In genomic region chr2:145593280-145593679, GRCh38 we compare ENCODE assay signal across 16 cellular contexts.
DNase-seq lines count a peak whose midpoint lies in the region; ATAC-seq, FAIRE-seq and TF ChIP-seq lines count a peak whose summit lies in the region.
"Had no signal": no experiment of that assay in that cellular context is flagged by ENCODE, and none has a peak within 500 bp of the region (broad histone marks: within the 10 kb centered on the region; RNA-seq: fewer than 3 reads in every experiment).

No MANE protein-coding gene starts in this region.

- no peak overlapping the region for H3K27ac Mint-ChIP-seq in endodermal cell
- H3K27ac Mint-ChIP-seq: neural progenitor cell; stimulated activated effector memory CD8-positive, alpha-beta T cell treated with anti-CD3 and anti-CD28 coated beads, Interleukin-12 subunit alpha, Interleukin-12 subunit beta, amount 100 ng/mL, for 72 hours had no signal

- peaks cover 17% of the 10 kb centered on the region for H3K4me1 Mint-ChIP-seq in endodermal cell
- H3K4me1 Mint-ChIP-seq: stimulated activated effector memory CD8-positive, alpha-beta T cell treated with anti-CD3 and anti-CD28 coated beads, Interleukin-12 subunit alpha, Interleukin-12 subunit beta, amount 100 ng/mL, for 72 hours had no signal

- H3K4me3 ChIP-seq in endodermal cell (ENCODE audit: low read length): no peak overlapping the region
- H3K4me3 ChIP-seq: BLaER1 treated with 17β-estradiol and CSF1 and Interleukin-3, amounts not matched to agents 10 nM and 100 nM; neural progenitor cell had no signal

- no peaks in the 10 kb centered on the region for H3K27me3 Mint-ChIP-seq in endodermal cell (ENCODE audit: insufficient read depth)

- ATAC-seq in GM18502 (IDR thresholded peaks at IDR 0.05; ENCODE audit: poor library complexity, unreplicated experiment) (peak; percentile 57), GM21529 (IDR thresholded peaks at IDR 0.05; ENCODE audit: unreplicated experiment) (peak; percentile 58), HG03108 (IDR thresholded peaks at IDR 0.05; ENCODE audit: unreplicated experiment) (peak; percentile 70)
- ATAC-seq: stimulated activated effector memory CD8-positive, alpha-beta T cell treated with anti-CD3 and anti-CD28 coated beads, Interleukin-12 subunit alpha, Interleukin-12 subunit beta, amount 100 ng/mL, for 72 hours had no signal

- H3K27me3 ChIP-seq in endodermal cell (ENCODE audit: control insufficient read depth, insufficient read depth, low read length, poor library complexity, severe bottlenecking): no peaks in the 10 kb centered on the region
- H3K27me3 ChIP-seq: BLaER1 treated with 17β-estradiol and CSF1 and Interleukin-3, amounts not matched to agents 10 nM and 100 nM; neural progenitor cell had no signal

- H3K9ac ChIP-seq in endodermal cell (ENCODE audit: extremely low read depth, low read length, poor library complexity, severe bottlenecking): no peak overlapping the region
- H3K9ac ChIP-seq: BLaER1 treated with 17β-estradiol and CSF1 and Interleukin-3, amounts not matched to agents 10 nM and 100 nM; neural progenitor cell had no signal

- H3K4me3 Mint-ChIP-seq in endodermal cell: no peak overlapping the region
- H3K4me3 Mint-ChIP-seq: neural progenitor cell; stimulated activated effector memory CD8-positive, alpha-beta T cell treated with anti-CD3 and anti-CD28 coated beads, Interleukin-12 subunit alpha, Interleukin-12 subunit beta, amount 100 ng/mL, for 72 hours had no signal

- H3K9me3 ChIP-seq in endodermal cell (ENCODE audit: control insufficient read depth, low read length): no peaks in the 10 kb centered on the region
- H3K9me3 ChIP-seq: BLaER1 treated with 17β-estradiol and CSF1 and Interleukin-3, amounts not matched to agents 10 nM and 100 nM had no signal

- no peak for TF ChIP-seq CTCF in endodermal cell (conservative IDR thresholded peaks at IDR 0.05)

- peaks cover 3% of the 10 kb centered on the region for H3K4me1 ChIP-seq in endodermal cell (ENCODE audit: control insufficient read depth, insufficient read depth, low read length)

- FAIRE-seq in endometrium (lab: Jason Lieb, UNC): peak; percentile 50

- H3K27ac ChIP-seq in endodermal cell (ENCODE audit: low read depth, low read length): no peak overlapping the region
- H3K27ac ChIP-seq: BLaER1 treated with 17β-estradiol and CSF1 and Interleukin-3, amounts not matched to agents 10 nM and 100 nM; neural progenitor cell had no signal

- H3K9me3 Mint-ChIP-seq in endodermal cell: no peaks in the 10 kb centered on the region
- H3K9me3 Mint-ChIP-seq: stimulated activated effector memory CD8-positive, alpha-beta T cell treated with anti-CD3 and anti-CD28 coated beads, Interleukin-12 subunit alpha, Interleukin-12 subunit beta, amount 100 ng/mL, for 72 hours had no signal

- DNase-seq in NCI-H1417 (lab: John Stamatoyannopoulos, UW) (no peak), endodermal cell (no peak), iPS-NIHi11 (ENCODE audit: low spot score) (no peak)
- no peak for DNase-seq in activated CD8-positive, alpha-beta memory T cell treated with anti-CD3 and anti-CD28 coated beads, Interleukin-2, amount 50 U/mL, for 48 hours
- DNase-seq: activated CD4-positive, CD25-positive, alpha-beta regulatory T cell treated with anti-CD3 and anti-CD28 coated beads, Interleukin-2, amount 50 U/mL, for 72 hours; activated naive CD4-positive, alpha-beta T cell; Karpas-422; left cardiac atrium; NCI-H345 had no signal

- WGBS in endodermal cell (ENCODE audit: insufficient coverage in 1 of 2, insufficient read length in 1 of 2), 2 experiments: 100% methylated on average over 1 of the region's 1 CpG; no CpG with 5 or more reads in 1 of the 2 experiments

- H3K36me3 Mint-ChIP-seq in endodermal cell (ENCODE audit: low read depth): no peaks in the 10 kb centered on the region
- H3K36me3 Mint-ChIP-seq: neural progenitor cell; stimulated activated effector memory CD8-positive, alpha-beta T cell treated with anti-CD3 and anti-CD28 coated beads, Interleukin-12 subunit alpha, Interleukin-12 subunit beta, amount 100 ng/mL, for 72 hours had no signal

- H3K36me3 ChIP-seq in endodermal cell (ENCODE audit: control insufficient read depth, insufficient read depth, low read length): no peaks in the 10 kb centered on the region
- H3K36me3 ChIP-seq: BLaER1 treated with 17β-estradiol and CSF1 and Interleukin-3, amounts not matched to agents 10 nM and 100 nM; neural progenitor cell had no signal
